ENCODE assay signal across 2 cellular contexts in genomic region chr17:49235896-49236295, GRCh38.
TF ChIP-seq lines count a peak whose summit lies in the region.

No MANE protein-coding gene starts in this region.

TF ChIP-seq in HepG2, 621 proteins besides CTCF, POLR2A, EP300 and RAD21:
- peak; percentile 17; the same call in 1 of the 2 replicates for TF ChIP-seq MAFF (IDR thresholded peaks at IDR 0.05; ENCODE audit: low read depth, low read length)
- no peak for TF ChIP-seq MBNL3 (CRISPR knock-in tag; conservative IDR thresholded peaks at IDR 0.05)
- peak; percentile 40 to 63; a peak in 3 of 4 replicates for TF ChIP-seq MAFK (conservative IDR thresholded peaks at IDR 0.05 in 1 of 2, IDR thresholded peaks at IDR 0.05 in 1 of 2; ENCODE audit: low read length in 2 of 2)
- peak; percentile 73 for TF ChIP-seq ZNF629 (CRISPR knock-in tag; conservative IDR thresholded peaks at IDR 0.05)
TF ChIP-seq in HepG2: peak in this region for 3.

TF ChIP-seq in H1, 55 proteins besides CTCF, POLR2A, EP300 and RAD21:
- no peak for TF ChIP-seq NRF1 (IDR thresholded peaks at IDR 0.05; ENCODE audit: low read depth, low read length)
- TF ChIP-seq E2F6 (IDR thresholded peaks at IDR 0.05): no peak
- TF ChIP-seq NANOG (IDR thresholded peaks at IDR 0.05; ENCODE audit: insufficient read depth, low read depth, low read length, poor library complexity, severe bottlenecking): no peak
- TF ChIP-seq GTF2F1 (IDR thresholded peaks at IDR 0.05; ENCODE audit: borderline replicate concordance, low read depth, low read length): no peak
- TF ChIP-seq BRCA1 (IDR thresholded peaks at IDR 0.05; ENCODE audit: low read depth, low read length): no peak
- no peak for TF ChIP-seq RFX5 (IDR thresholded peaks at IDR 0.05; ENCODE audit: borderline replicate concordance, low read depth, low read length)
- no peak for TF ChIP-seq CHD1 (IDR thresholded peaks at IDR 0.05; ENCODE audit: low read depth, low read length)
- no peak for TF ChIP-seq CREB1 (IDR thresholded peaks at IDR 0.05)
- no peak for TF ChIP-seq TAF7 (optimal IDR thresholded peaks at IDR 0.05; ENCODE audit: borderline replicate concordance, low read depth, low read length)
- no peak for TF ChIP-seq KDM5A (IDR thresholded peaks at IDR 0.05; ENCODE audit: low read length)
